ENCODE assay signal across 1 cellular context in genomic region chr11:114284914-114285313, GRCh38.
TF ChIP-seq lines count a peak whose summit lies in the region.

No MANE protein-coding gene starts in this region.

TF ChIP-seq in SK-N-SH treated with all-trans-retinoic acid at 6 μM for 48 hours, 23 proteins besides CTCF, POLR2A, EP300 and RAD21 (continued from another document):
- TF ChIP-seq CSRNP3 (CRISPR knock-in tag; IDR thresholded peaks at IDR 0.05): no peak
- TF ChIP-seq OSR1 (CRISPR knock-in tag; IDR thresholded peaks at IDR 0.05): no peak
- TF ChIP-seq ZNF565 (CRISPR knock-in tag; conservative IDR thresholded peaks at IDR 0.05; ENCODE audit: low read depth): no peak
- no peak for TF ChIP-seq BACH2 (CRISPR knock-in tag; IDR thresholded peaks at IDR 0.05; ENCODE audit: borderline replicate concordance)
- TF ChIP-seq PATZ1 (CRISPR knock-in tag; IDR thresholded peaks at IDR 0.05; ENCODE audit: borderline replicate concordance): no peak
